14 cellular contexts compared by ENCODE assay signal in the genomic region with DNA sequence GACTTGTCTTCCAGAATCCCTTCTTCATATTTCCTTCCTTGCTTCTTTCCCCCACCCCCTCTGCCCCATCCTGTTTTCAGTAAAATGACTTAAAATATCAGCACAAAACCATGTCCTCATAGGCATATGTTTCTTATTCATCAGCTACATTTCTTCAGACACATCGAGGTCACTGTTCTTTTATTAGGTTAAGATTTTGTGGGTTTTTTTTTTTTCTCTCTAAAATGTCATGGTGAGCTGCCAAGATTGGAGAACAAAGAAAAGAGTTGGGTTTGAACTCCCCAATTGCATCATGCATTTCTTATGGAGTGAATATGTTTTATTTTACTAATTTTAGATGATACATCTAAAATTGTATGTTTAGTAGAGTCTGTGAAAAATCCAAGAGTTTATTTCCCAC. TPM values are rescaled to one million over a fixed set of nuclear protein-coding genes. Genes with fewer than 3 reads are reported as not detected.
DNase-seq lines count a peak whose midpoint lies in the region; ATAC-seq and TF ChIP-seq lines count a peak whose summit lies in the region.
"Had no signal": no experiment of that assay in that cellular context is flagged by ENCODE, and none has a peak within 500 bp of the region (broad histone marks: within the 10 kb centered on the region; RNA-seq: fewer than 3 reads in every experiment).

No MANE protein-coding gene starts in this region.

- H3K27me3 Mint-ChIP-seq in stimulated activated naive B cell treated with anti-CD40 and anti-IgM and Interleukin-4, amounts not matched to agents 10 μg/mL and 1 μg/mL and 100 μg/mL, for 72 hours: peaks cover 18 to 19% of the 10 kb centered on the region in 2 donors

- no peak overlapping the region for H3K4me3 Mint-ChIP-seq in stimulated activated naive B cell treated with anti-CD40 and anti-IgM and Interleukin-4, amounts not matched to agents 10 μg/mL and 1 μg/mL and 100 μg/mL, for 72 hours
- H3K4me3 Mint-ChIP-seq: activated CD4-positive, alpha-beta memory T cell treated with anti-CD3 and anti-CD28 coated beads, Interleukin-2, amount 10 ng/mL, durations not matched to agents 7 days and 5 days; T-cell had no signal

- 0% methylated on average over 1 of the region's 1 CpG for WGBS in right lobe of liver (ENCODE audit: insufficient coverage, low coverage, low lambda C conversion rate, missing lambda C conversion rate)

- no peaks in the 10 kb centered on the region for H3K9me3 ChIP-seq in colonic mucosa
- no peaks in the 10 kb centered on the region for H3K9me3 ChIP-seq in right lobe of liver
- H3K9me3 ChIP-seq: testis had no signal

- H3K27ac Mint-ChIP-seq in stimulated activated naive B cell treated with anti-CD40 and anti-IgM and Interleukin-4, amounts not matched to agents 10 μg/mL and 1 μg/mL and 100 μg/mL, for 72 hours: no peak overlapping the region
- H3K27ac Mint-ChIP-seq: activated CD4-positive, alpha-beta memory T cell treated with anti-CD3 and anti-CD28 coated beads, Interleukin-2, amount 10 ng/mL, durations not matched to agents 7 days and 5 days; T-cell had no signal

- ATAC-seq in right lobe of liver: no peak
- ATAC-seq in GM21447 (IDR thresholded peaks at IDR 0.05; ENCODE audit: unreplicated experiment): no peak
- ATAC-seq in stimulated activated naive B cell treated with anti-CD40 and anti-IgM and Interleukin-4, amounts not matched to agents 10 μg/mL and 1 μg/mL and 100 μg/mL, for 72 hours (replicated peaks): no peak
- ATAC-seq: T-cell had no signal

- H3K27me3 ChIP-seq in colonic mucosa (no peaks in the 10 kb centered on the region), right lobe of liver (no peaks in the 10 kb centered on the region)
- H3K27me3 ChIP-seq: foreskin keratinocyte, testis had no signal

- no peak for TF ChIP-seq CTCF in colonic mucosa (IDR thresholded peaks at IDR 0.05)
- no peak for TF ChIP-seq CTCF in right lobe of liver (IDR thresholded peaks at IDR 0.05)

- intact Hi-C loops in colonic mucosa (cut with DNase I): no loop called here
- intact Hi-C loops in right lobe of liver (cut with DNase I): no loop called here

- no peaks in the 10 kb centered on the region for H3K36me3 Mint-ChIP-seq in stimulated activated naive B cell treated with anti-CD40 and anti-IgM and Interleukin-4, amounts not matched to agents 10 μg/mL and 1 μg/mL and 100 μg/mL, for 72 hours
- H3K36me3 Mint-ChIP-seq: T-cell had no signal

- no peak for TF ChIP-seq POLR2A in right lobe of liver (IDR thresholded peaks at IDR 0.05)

- peaks cover 4 to 12% of the 10 kb centered on the region in 2 donors for H3K4me1 Mint-ChIP-seq in stimulated activated naive B cell treated with anti-CD40 and anti-IgM and Interleukin-4, amounts not matched to agents 10 μg/mL and 1 μg/mL and 100 μg/mL, for 72 hours
- H3K4me1 Mint-ChIP-seq: activated CD4-positive, alpha-beta memory T cell treated with anti-CD3 and anti-CD28 coated beads, Interleukin-2, amount 10 ng/mL, durations not matched to agents 7 days and 5 days; T-cell had no signal

- H3K36me3 ChIP-seq in colonic mucosa (no peaks in the 10 kb centered on the region), right lobe of liver (no peaks in the 10 kb centered on the region)

- H3K9ac ChIP-seq in colonic mucosa (ENCODE audit: low read depth in 2 of 2, low read length in 2 of 2): no peak overlapping the region

- no peaks in the 10 kb centered on the region for H3K9me3 Mint-ChIP-seq in stimulated activated naive B cell treated with anti-CD40 and anti-IgM and Interleukin-4, amounts not matched to agents 10 μg/mL and 1 μg/mL and 100 μg/mL, for 72 hours
- H3K9me3 Mint-ChIP-seq: activated CD4-positive, alpha-beta memory T cell treated with anti-CD3 and anti-CD28 coated beads, Interleukin-2, amount 10 ng/mL, durations not matched to agents 7 days and 5 days; T-cell had no signal

- H3K27ac ChIP-seq in colonic mucosa: peak overlapping the region; percentile 60
- peak overlapping the region; percentile 23 to 56 (median 31) for H3K27ac ChIP-seq in right lobe of liver
- H3K27ac ChIP-seq: foreskin keratinocyte, testis had no signal

- DNase-seq in H4 (ENCODE audit: low spot score) (peak; percentile 51), colonic mucosa (no peak), right lobe of liver (no peak), stromal cell of bone marrow (ENCODE audit: low read depth) (peak; percentile 89), NCI-H146 treated with DMSO at 0.1 percent for 48 hours (lab: John Stamatoyannopoulos, UW; ENCODE audit: unreplicated experiment) (no peak), SKM-1 treated with dmso at 0.1 percent for 144 hours (lab: John Stamatoyannopoulos, UW; ENCODE audit: unreplicated experiment) (no peak)
- no peak for DNase-seq in stimulated activated naive B cell treated with anti-CD40 and anti-IgM and Interleukin-4, amounts not matched to agents 10 μg/mL and 1 μg/mL and 100 μg/mL, for 72 hours
- DNase-seq: activated CD4-positive, alpha-beta memory T cell treated with anti-CD3 and anti-CD28 coated beads, Interleukin-2, amount 10 ng/mL, durations not matched to agents 7 days and 5 days; foreskin keratinocyte; Karpas-422; stimulated activated CD4-positive, alpha-beta T cell treated with anti-CD3 and anti-CD28 coated beads, Interleukin-1b, Interleukin-23, amount 100 ng/mL, for 48 hours; T-cell; testis had no signal

- H3K4me1 ChIP-seq in colonic mucosa (peaks cover 6% of the 10 kb centered on the region), right lobe of liver (peaks cover 0 to 26% (median 13%) of the 10 kb centered on the region in 4 donors)
- H3K4me1 ChIP-seq: foreskin keratinocyte, testis had no signal

- H3K4me3 ChIP-seq in colonic mucosa (no peak overlapping the region), right lobe of liver (no peak overlapping the region)
- H3K4me3 ChIP-seq: testis had no signal

RNA-seq across cellular contexts. Expression of a gene that starts 35.8 kb away (rescaled TPM):
- 2.3 and 3.2 TPM in 2 replicates for total RNA-seq in H4 (2014; rRNA removed; shearing (Covaris generic))
- total RNA-seq in colonic mucosa: under 1 TPM in 1 of 2 donors, not detected in 1; 0.27 TPM
- not detected for total RNA-seq in right lobe of liver
- total RNA-seq: activated CD4-positive, alpha-beta memory T cell treated with anti-CD3 and anti-CD28 coated beads, Interleukin-2, amount 10 ng/mL, durations not matched to agents 7 days and 5 days had no signal

Comparison
In these comparisons a context has a peak if more than half of its experiments do, and no peak if none do; other contexts are left out.
1. DNase-seq: peak in H4 (single experiment) and stromal cell of bone marrow (single experiment); none in colonic mucosa (single experiment), right lobe of liver (0 of 3), NCI-H146 treated with DMSO at 0.1 percent for 48 hours (single experiment), stimulated activated naive B cell treated with anti-CD40 and anti-IgM and Interleukin-4, amounts not matched to agents 10 μg/mL and 1 μg/mL and 100 μg/mL, for 72 hours (single experiment) and SKM-1 treated with dmso at 0.1 percent for 144 hours (single experiment).